23 cellular contexts compared by ENCODE assay signal in the genomic region with DNA sequence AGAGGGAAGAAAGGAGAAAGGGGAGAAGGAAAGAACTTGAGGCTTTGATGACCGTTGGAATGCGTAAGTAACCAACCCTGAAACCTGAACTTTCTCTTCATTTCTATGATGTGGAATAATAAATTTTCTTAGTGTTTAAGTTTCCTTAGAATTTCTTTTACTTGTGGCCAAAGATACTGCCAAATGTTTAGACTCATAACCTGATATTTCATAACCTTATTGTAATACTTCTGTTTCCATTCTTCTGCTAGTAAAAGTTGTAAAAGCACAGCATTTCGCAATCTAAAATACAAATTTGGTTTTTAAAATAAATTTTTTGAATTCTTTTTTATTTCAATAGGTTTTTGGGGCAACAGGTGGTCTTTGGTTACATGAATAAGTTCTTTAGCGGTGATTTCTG.
"Had no signal": no experiment of that assay in that cellular context is flagged by ENCODE, and none has a peak within 500 bp of the region (broad histone marks: within the 10 kb centered on the region; RNA-seq: fewer than 3 reads in every experiment).

No MANE protein-coding gene starts in this region.

- H3K36me3 ChIP-seq: esophagus muscularis mucosa, neutrophil, right lobe of liver, tibial nerve had no signal

- DNase-seq: activated CD4-positive, alpha-beta T cell treated with anti-CD3 and anti-CD28 coated beads for 48 hours; activated CD4-positive, alpha-beta T cell treated with anti-CD3 and anti-CD28 coated beads, Interleukin-2, amount 50 U/mL, for 48 hours; activated CD8-positive, alpha-beta memory T cell treated with anti-CD3 and anti-CD28 coated beads for 24 hours; activated effector memory CD4-positive, alpha-beta T cell treated with Interleukin-2 at 50 U/mL for 16 hours; activated naive CD4-positive, alpha-beta T cell treated with Interleukin-2 at 50 U/mL for 16 hours; amniotic stem cell; caudate nucleus; dermis blood vessel endothelial cell; effector CD4-positive, alpha-beta T cell; foreskin melanocyte; islet precursor cell; left cardiac atrium; left ventricle myocardium superior; naive B cell; nephron progenitor cell; right lobe of liver; small intestine; stimulated activated naive CD4-positive, alpha-beta T cell; T-helper 9 cell had no signal

- H3K27ac ChIP-seq: esophagus muscularis mucosa, neutrophil, right lobe of liver, tibial nerve, VCaP had no signal

- ATAC-seq: left cardiac atrium, left ventricle myocardium superior, right lobe of liver had no signal

- H3K4me3 ChIP-seq: esophagus muscularis mucosa, right lobe of liver, tibial nerve had no signal

- H3K27me3 ChIP-seq: esophagus muscularis mucosa, neutrophil, right lobe of liver, tibial nerve had no signal

- H3K4me1 ChIP-seq: esophagus muscularis mucosa, right lobe of liver had no signal

- H3K9me3 ChIP-seq: esophagus muscularis mucosa, neutrophil, right lobe of liver, tibial nerve had no signal
